ENCODE assay signal across 16 cellular contexts in the genomic region with DNA sequence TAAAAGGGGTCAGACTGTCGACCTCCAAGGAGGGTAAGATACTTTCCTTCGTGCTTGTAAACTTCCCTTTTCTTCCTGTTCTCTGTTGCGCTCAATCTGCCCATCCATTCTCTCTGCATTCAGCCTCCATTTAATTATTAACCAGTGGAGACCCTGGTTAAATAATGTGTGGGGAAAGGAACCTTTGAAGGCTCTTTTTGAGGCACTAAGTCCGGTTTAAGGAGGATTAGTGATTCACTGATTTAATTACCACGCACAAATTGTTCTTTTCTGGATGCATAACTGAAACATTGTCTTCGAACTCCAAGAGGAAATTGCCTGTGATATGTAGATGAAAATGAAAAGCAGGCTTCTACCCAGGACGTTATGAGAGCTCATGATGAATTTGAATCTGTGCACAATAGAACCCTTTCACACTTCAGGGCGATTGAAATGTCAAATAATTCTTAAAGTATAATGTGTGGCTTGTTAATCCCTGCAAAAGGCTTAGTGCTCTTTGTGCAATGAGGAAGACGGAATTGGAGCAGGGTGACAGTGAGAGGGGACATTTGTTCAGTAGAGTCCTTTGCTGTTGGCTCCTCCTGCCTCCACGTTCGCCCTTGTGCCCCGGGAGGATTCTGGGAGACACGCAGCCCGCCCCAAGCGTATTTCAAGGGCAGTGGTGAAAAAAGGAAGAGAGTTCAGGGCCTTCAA. TPM values are rescaled to one million over a fixed set of nuclear protein-coding genes. Genes with fewer than 3 reads are reported as not detected.
DNase-seq lines count a peak whose midpoint lies in the region; ATAC-seq and TF ChIP-seq lines count a peak whose summit lies in the region.
"Had no signal": no experiment of that assay in that cellular context is flagged by ENCODE, and none has a peak within 500 bp of the region (broad histone marks: within the 10 kb centered on the region; RNA-seq: fewer than 3 reads in every experiment).

No MANE protein-coding gene starts in this region.

- H3K4me3 Mint-ChIP-seq in brain: peak overlapping the region in 4 of 5 experiments; percentile 13 to 36 (median 16)
- peak overlapping the region; percentile 1 for H3K4me3 Mint-ChIP-seq in neural crest cell
- H3K4me3 Mint-ChIP-seq: CD8-positive, alpha-beta memory T cell; IgD-negative memory B cell had no signal

- in situ Hi-C loops in HAP-1 (cut with MboI; ENCODE audit: low sequenced_read_pairs): no loop called here

- H3K27me3 ChIP-seq in HAP-1 (ENCODE audit: low read depth): peaks cover 48% of the 10 kb centered on the region
- H3K27me3 ChIP-seq: SJSA1 had no signal

- H3K4me3 ChIP-seq in HAP-1: no peak overlapping the region
- H3K4me3 ChIP-seq: SJSA1 had no signal

- TF ChIP-seq CTCF in brain (conservative IDR thresholded peaks at IDR 0.05): no peak
- no peak for TF ChIP-seq CTCF in neural crest cell (conservative IDR thresholded peaks at IDR 0.05)

- H3K4me1 Mint-ChIP-seq in brain: peaks cover 28% of the 10 kb centered on the region
- peaks cover 33% of the 10 kb centered on the region for H3K4me1 Mint-ChIP-seq in neural crest cell

- H3K4me1 ChIP-seq in HAP-1: peaks cover 3% of the 10 kb centered on the region; the same call in 1 of the 2 replicates
- H3K4me1 ChIP-seq: SJSA1 had no signal

- ATAC-seq in sciatic nerve (peak; percentile 66), GM18868 (IDR thresholded peaks at IDR 0.05; ENCODE audit: unreplicated experiment) (no peak), GM21717 (IDR thresholded peaks at IDR 0.05; ENCODE audit: unreplicated experiment) (no peak), GM21390 (IDR thresholded peaks at IDR 0.05; ENCODE audit: unreplicated experiment) (no peak)
- ATAC-seq: HCT116 had no signal

- H3K36me3 Mint-ChIP-seq in brain (no peaks in the 10 kb centered on the region), neural crest cell (ENCODE audit: low read depth) (peaks cover 5% of the 10 kb centered on the region)
- H3K36me3 Mint-ChIP-seq: IgD-negative memory B cell had no signal

- intact Hi-C loops in sciatic nerve (cut with DNase I): no loop called here

- H3K27me3 Mint-ChIP-seq in brain (no peaks in the 10 kb centered on the region), neural crest cell (ENCODE audit: low read depth) (no peaks in the 10 kb centered on the region)

- DNase-seq in HAP-1 (ENCODE audit: low spot score in 2 of 2): peak; percentile 67 to 85
- peak; percentile 22 for DNase-seq in neural crest cell (ENCODE audit: low read depth, low spot score)
- DNase-seq in sciatic nerve (ENCODE audit: low spot score): no peak
- DNase-seq: CD8-positive, alpha-beta memory T cell; NCI-H1417 treated with DMSO at 0.1 percent for 48 hours; NCI-H2081 treated with DMSO at 0.1 percent for 48 hours; NCI-H226; NK-92 treated with Interleukin-12 subunit alpha and Interleukin-12 subunit beta, amount 100 ng/mL, for 24 hours; OCI-M1 had no signal

- H3K9me3 Mint-ChIP-seq in brain: peaks cover 4 to 23% (median 19%) of the 10 kb centered on the region in 5 experiments
- peaks cover 22% of the 10 kb centered on the region for H3K9me3 Mint-ChIP-seq in neural crest cell

- peaks cover 13% of the 10 kb centered on the region for H3K9me3 ChIP-seq in HAP-1
- H3K9me3 ChIP-seq: SJSA1 had no signal

- H3K27ac Mint-ChIP-seq in brain: peak overlapping the region; percentile 27 to 68 (median 46)
- H3K27ac Mint-ChIP-seq in neural crest cell (ENCODE audit: unreplicated experiment): peak overlapping the region; percentile 28
- H3K27ac Mint-ChIP-seq: IgD-negative memory B cell had no signal

- no peaks in the 10 kb centered on the region for H3K36me3 ChIP-seq in HAP-1 (replicated peaks)
- H3K36me3 ChIP-seq: SJSA1 had no signal

RNA-seq across cellular contexts. Expression of gene ZNF236, which starts 51.1 kb away (rescaled TPM):
- 3.8 TPM for polyA plus RNA-seq in brain (ENCODE audit: insufficient read depth, low read depth, low replicate concordance)
- total RNA-seq in neural crest cell (18.4 and 20.4 TPM in 2 replicates), sciatic nerve (37.9 TPM)
